In genomic region chr19:14564651-14565297, GRCh38 we compare ENCODE assay signal across 9 cellular contexts. TPM values are rescaled to one million over a fixed set of nuclear protein-coding genes. Genes with fewer than 3 reads are reported as not detected.
"Had no signal": no experiment of that assay in that cellular context is flagged by ENCODE, and none has a peak within 500 bp of the region (broad histone marks: within the 10 kb centered on the region; RNA-seq: fewer than 3 reads in every experiment).

No MANE protein-coding gene starts in this region.

RNA-seq across cellular contexts. Expression of gene CLEC17A, which starts 18.1 kb away (rescaled TPM):
- total RNA-seq: adrenal gland, cardiac muscle cell, dermis blood vessel endothelial cell, foreskin keratinocyte, lower lobe of right lung, mesenteric fat pad, right lobe of liver, upper lobe of right lung had no signal
- polyA plus RNA-seq: cardiac muscle cell, foreskin keratinocyte, keratinocyte had no signal
